ENCODE assay signal across 19 cellular contexts in the genomic region with DNA sequence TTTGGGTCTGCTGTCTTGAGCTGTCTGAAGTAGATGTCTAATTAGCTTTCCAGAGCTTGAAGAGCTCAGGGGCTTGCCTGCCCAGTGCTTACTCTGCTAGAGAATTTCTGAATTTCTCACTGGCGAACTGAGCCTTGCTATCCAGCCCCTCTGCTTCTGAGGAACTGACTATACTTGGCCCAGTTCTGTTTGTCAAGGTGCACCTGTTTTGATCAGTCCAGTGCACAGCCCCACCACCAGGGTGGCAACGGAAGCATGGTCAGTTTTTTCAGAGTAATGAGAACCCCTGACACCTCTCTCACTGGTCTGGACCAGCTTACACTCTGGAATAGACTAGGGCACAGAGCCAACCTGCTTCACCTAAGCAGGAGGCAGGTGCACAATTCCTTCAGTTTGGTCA. TPM values are rescaled to one million over a fixed set of nuclear protein-coding genes. Genes with fewer than 3 reads are reported as not detected.
DNase-seq lines count a peak whose midpoint lies in the region; ATAC-seq and TF ChIP-seq lines count a peak whose summit lies in the region.
"Had no signal": no experiment of that assay in that cellular context is flagged by ENCODE, and none has a peak within 500 bp of the region (broad histone marks: within the 10 kb centered on the region; RNA-seq: fewer than 3 reads in every experiment).

No MANE protein-coding gene starts in this region.

- H3K4me1 ChIP-seq in Panc1 (ENCODE audit: control insufficient read depth, insufficient read depth, low read length), result peaks cover 50% of the 10 kb centered on the region
- peaks cover 9 to 57% (median 10%) of the 10 kb centered on the region in 3 donors for H3K4me1 ChIP-seq in gastroesophageal sphincter
- peaks cover 24% of the 10 kb centered on the region for H3K4me1 ChIP-seq in suprapubic skin

- intact Hi-C loops in Panc1 (cut with micrococcal nuclease; ENCODE audit: unreplicated experiment), result no loop called here

- DNase-seq in Panc1 (ENCODE audit: low read depth, low spot score) (no peak), suprapubic skin (ENCODE audit: low spot score in 2 of 2) (no peak), UCSD-AML1 (lab: John Stamatoyannopoulos, UW; ENCODE audit: unreplicated experiment) (no peak), cerebellum (ENCODE audit: low spot score) (no peak)
- DNase-seq: activated CD4-positive, alpha-beta T cell treated with anti-CD3 and anti-CD28 coated beads, Interleukin-2, amount 50 U/mL, for 48 hours; activated naive CD4-positive, alpha-beta T cell treated with anti-CD3 and anti-CD28 coated beads, Interleukin-2, amount 50 U/mL, for 16 hours; activated T-cell treated with anti-CD3 and anti-CD28 coated beads, Interleukin-2, amount 50 U/mL, for 4 hours; body of pancreas; dermis blood vessel endothelial cell; GM23248; left lung; NCI-H1436 treated with DMSO at 0.1 percent for 48 hours; NCI-H345; retina had no signal

- in situ Hi-C loops in Panc1 (cut with HindIII; ENCODE audit: low pct_unique_long_range_greater_than_20kb, low sequenced_read_pairs), result no loop called here

- CTCF ChIA-PET in Panc1 (lab: Charles Lee), result interaction anchor here (0.6 kb wide), 1 partner anchor 38 kb away, joined by 6 read pairs; no protein-coding TSS in a partner anchor

- H3K4me3 ChIP-seq in GM12875 (ENCODE audit: low read depth, low read length) (no peak overlapping the region), Panc1 (ENCODE audit: low read depth in 2 of 2, low read length in 2 of 2) (no peak overlapping the region), gastroesophageal sphincter (no peak overlapping the region), suprapubic skin (no peak overlapping the region)
- H3K4me3 ChIP-seq: body of pancreas, GM23248, left lung had no signal

- 0 out of 2 replicates have a peak, but pooled peaks have one; percentile 15 for TF ChIP-seq CTCF in GM12875 (IDR thresholded peaks at IDR 0.05; ENCODE audit: borderline replicate concordance, insufficient read depth, low read depth, low read length)
- TF ChIP-seq CTCF in Panc1 (IDR thresholded peaks at IDR 0.05), result no peak
- TF ChIP-seq CTCF in gastroesophageal sphincter (IDR thresholded peaks at IDR 0.05), result no peak
- TF ChIP-seq CTCF in suprapubic skin (IDR thresholded peaks at IDR 0.05), result no peak

- POLR2A ChIA-PET in Panc1 (lab: Charles Lee), result interaction anchor here (0.6 kb wide), 1 partner anchor 16 kb away, joined by 3 read pairs; no protein-coding TSS in a partner anchor

- H3K27me3 ChIP-seq in Panc1 (ENCODE audit: control insufficient read depth, insufficient read depth, low read length) (no peaks in the 10 kb centered on the region), gastroesophageal sphincter (no peaks in the 10 kb centered on the region), suprapubic skin (no peaks in the 10 kb centered on the region)
- H3K27me3 ChIP-seq: body of pancreas, left lung had no signal

- BruUV-seq in Panc1 (replicated peaks; lab: Mats Ljungman, UMichigan), result no TSS peak

- H3K36me3 ChIP-seq in Panc1 (ENCODE audit: control insufficient read depth, insufficient read depth, low read length), result peaks cover 5% of the 10 kb centered on the region
- peaks cover 0 to 15% of the 10 kb centered on the region in 2 donors for H3K36me3 ChIP-seq in gastroesophageal sphincter
- H3K36me3 ChIP-seq in suprapubic skin, result peaks cover 5% of the 10 kb centered on the region
- H3K36me3 ChIP-seq: left lung, neutrophil had no signal

- TF ChIP-seq POLR2A in gastroesophageal sphincter (IDR thresholded peaks at IDR 0.05), result no peak
- TF ChIP-seq POLR2A in suprapubic skin (IDR thresholded peaks at IDR 0.05), result no peak

- ATAC-seq in Panc1, result no peak
- ATAC-seq in gastroesophageal sphincter, result no peak
- ATAC-seq in GM19023 (IDR thresholded peaks at IDR 0.05; ENCODE audit: unreplicated experiment), result no peak
- ATAC-seq: activated T-cell treated with anti-CD3 and anti-CD28 coated beads, Interleukin-2, amount 50 U/mL, for 4 hours; body of pancreas; left lung had no signal

- H3K9me3 ChIP-seq in Panc1 (ENCODE audit: control insufficient read depth, insufficient read depth, low read depth, low read length), result no peaks in the 10 kb centered on the region
- no peaks in the 10 kb centered on the region for H3K9me3 ChIP-seq in gastroesophageal sphincter
- H3K9me3 ChIP-seq in suprapubic skin, result no peaks in the 10 kb centered on the region
- H3K9me3 ChIP-seq: body of pancreas, left lung, neutrophil had no signal

- WGBS in gastroesophageal sphincter (ENCODE audit: low coverage in 1 of 2), 2 donors, result no CpG with 5 or more reads among the region's 2 CpGs
- 100% methylated on average over 2 of the region's 2 CpGs for WGBS in suprapubic skin

- TF ChIP-seq EP300 in gastroesophageal sphincter (IDR thresholded peaks at IDR 0.05) (no peak), suprapubic skin (IDR thresholded peaks at IDR 0.05) (no peak)

- peak overlapping the region; percentile 69 for H3K27ac ChIP-seq in Panc1 (ENCODE audit: low read length)
- H3K27ac ChIP-seq in gastroesophageal sphincter, result peak overlapping the region in 3 of 4 donors; percentile 30 to 59 (median 51)
- H3K27ac ChIP-seq in suprapubic skin, result peak overlapping the region; percentile 53
- H3K27ac ChIP-seq: left lung, neutrophil, VCaP had no signal

RNA-seq across cellular contexts. Expression of gene ITGB5, which starts 25.2 kb away (rescaled TPM):
- total RNA-seq in Panc1 (2021; ENCODE audit: unreplicated experiment), result 446 TPM
- 777 TPM for polyA plus RNA-seq in Panc1 (2012; ENCODE audit: insufficient read length)
- 100 to 1,000 TPM; 125 to 312 (median 151) TPM for total RNA-seq in gastroesophageal sphincter
- total RNA-seq in suprapubic skin, result 100 to 1,000 TPM; 159 to 397 (median 245) TPM
- 17.1 TPM for total RNA-seq in cerebellum
